ENCODE assay signal across 18 cellular contexts in genomic region chr1:223041481-223041880, GRCh38.
A peak's percentile ranks its signal among the peaks of the same experiment; 100 is the strongest.
DNase-seq lines count a peak whose midpoint lies in the region; ATAC-seq and TF ChIP-seq lines count a peak whose summit lies in the region.
"Had no signal": no experiment of that assay in that cellular context is flagged by ENCODE, and none has a peak within 500 bp of the region (broad histone marks: within the 10 kb centered on the region; RNA-seq: fewer than 3 reads in every experiment).

No MANE protein-coding gene starts in this region.

- peaks cover 15% of the 10 kb centered on the region; the same call in 1 of the 2 replicates for H3K27me3 Mint-ChIP-seq in WTC11 (ENCODE audit: low read depth)
- H3K27me3 Mint-ChIP-seq in stimulated activated naive B cell treated with anti-CD40 and anti-IgM and Interleukin-4, amounts not matched to agents 10 μg/mL and 1 μg/mL and 100 μg/mL, for 72 hours: peaks cover 10 to 22% of the 10 kb centered on the region in 2 donors

- H3K9me3 ChIP-seq in left ventricle myocardium inferior (replicated peaks): peaks cover 24% of the 10 kb centered on the region
- H3K9me3 ChIP-seq in thyroid gland: no peaks in the 10 kb centered on the region
- H3K9me3 ChIP-seq: adrenal gland had no signal

- no peaks in the 10 kb centered on the region for H3K36me3 ChIP-seq in left ventricle myocardium inferior
- H3K36me3 ChIP-seq in thyroid gland: no peaks in the 10 kb centered on the region
- H3K36me3 ChIP-seq: adrenal gland had no signal

- no peak for TF ChIP-seq CTCF in WTC11 (IDR thresholded peaks at IDR 0.05)
- no peak for TF ChIP-seq CTCF in left ventricle myocardium inferior (IDR thresholded peaks at IDR 0.05; ENCODE audit: borderline replicate concordance)
- TF ChIP-seq CTCF in thyroid gland (IDR thresholded peaks at IDR 0.05): peak in 1 of 6 experiments; percentile 6

- DNase-seq in Right ventricle myocardium inferior (ENCODE audit: missing footprints) (no peak), cardiac septum (ENCODE audit: low spot score) (no peak), WTC11 (ENCODE audit: low spot score) (no peak), left ventricle myocardium inferior (no peak), thyroid gland (peak; percentile 43 to 74), T-helper 2 cell (no peak)
- no peak for DNase-seq in stimulated activated naive B cell treated with anti-CD40 and anti-IgM and Interleukin-4, amounts not matched to agents 10 μg/mL and 1 μg/mL and 100 μg/mL, for 72 hours
- DNase-seq: activated CD8-positive, alpha-beta T cell treated with anti-CD3 and anti-CD28 coated beads for 36 hours; adrenal gland; cortex of kidney; naive B cell; NCI-H2107; NCI-H524; nucleus accumbens had no signal

- peaks cover 38% of the 10 kb centered on the region for H3K36me3 Mint-ChIP-seq in WTC11
- no peaks in the 10 kb centered on the region for H3K36me3 Mint-ChIP-seq in stimulated activated naive B cell treated with anti-CD40 and anti-IgM and Interleukin-4, amounts not matched to agents 10 μg/mL and 1 μg/mL and 100 μg/mL, for 72 hours

- TF ChIP-seq POLR2A in thyroid gland (IDR thresholded peaks at IDR 0.05): peak in 1 of 2 donors; percentile 39

- peaks cover 15% of the 10 kb centered on the region for H3K4me1 ChIP-seq in left ventricle myocardium inferior
- H3K4me1 ChIP-seq in thyroid gland: peaks cover 12 to 25% of the 10 kb centered on the region in 2 donors
- H3K4me1 ChIP-seq: A549, adrenal gland had no signal

- H3K27ac ChIP-seq in left ventricle myocardium inferior (replicated peaks) (peak overlapping the region; percentile 50), thyroid gland (peak overlapping the region; percentile 65 to 74 (median 73))
- H3K27ac ChIP-seq: A549, adrenal gland, RWPE1 had no signal

- H3K4me3 Mint-ChIP-seq in WTC11: no peak overlapping the region
- H3K4me3 Mint-ChIP-seq in stimulated activated naive B cell treated with anti-CD40 and anti-IgM and Interleukin-4, amounts not matched to agents 10 μg/mL and 1 μg/mL and 100 μg/mL, for 72 hours: no peak overlapping the region
- H3K4me3 Mint-ChIP-seq: activated CD8-positive, alpha-beta T cell treated with anti-CD3 and anti-CD28 coated beads for 36 hours had no signal

- H3K4me3 ChIP-seq in left ventricle myocardium inferior (no peak overlapping the region), thyroid gland (replicated peaks in 1 of 3) (no peak overlapping the region)
- H3K4me3 ChIP-seq: A549, adrenal gland had no signal

- POLR2A ChIA-PET in WTC11 (lab: Charles Lee): interaction anchor here (0.7 kb wide), 1 partner anchor 11 kb away, joined by 3 read pairs; no protein-coding TSS in a partner anchor

- peaks cover 22% of the 10 kb centered on the region for H3K9me3 Mint-ChIP-seq in WTC11
- peaks cover 6 to 8% of the 10 kb centered on the region in 2 donors for H3K9me3 Mint-ChIP-seq in stimulated activated naive B cell treated with anti-CD40 and anti-IgM and Interleukin-4, amounts not matched to agents 10 μg/mL and 1 μg/mL and 100 μg/mL, for 72 hours

- intact Hi-C loops in Right ventricle myocardium inferior (cut with DNase I) (no loop called here), cardiac septum (cut with DNase I) (no loop called here), left ventricle myocardium inferior (cut with micrococcal nuclease) (no loop called here), thyroid gland (cut with DNase I) (no loop called here)

- WGBS in thyroid gland, 2 donors: 32 to 35% methylated on average over 2 of the region's 2 CpGs

- H3K27me3 ChIP-seq in left ventricle myocardium inferior (ENCODE audit: low read depth): no peaks in the 10 kb centered on the region
- no peaks in the 10 kb centered on the region for H3K27me3 ChIP-seq in thyroid gland
- H3K27me3 ChIP-seq: adrenal gland had no signal

- ATAC-seq in Right ventricle myocardium inferior (peak; percentile 82), WTC11 (peak; percentile 13), GM19351 (IDR thresholded peaks at IDR 0.05; ENCODE audit: unreplicated experiment) (no peak)
- no peak for ATAC-seq in stimulated activated naive B cell treated with anti-CD40 and anti-IgM and Interleukin-4, amounts not matched to agents 10 μg/mL and 1 μg/mL and 100 μg/mL, for 72 hours (replicated peaks)
- ATAC-seq: A549; activated CD4-positive, CD25-positive, alpha-beta regulatory T cell treated with anti-CD3 and anti-CD28 coated beads, Interleukin-2, amount 50 U/mL, for 24 hours; activated CD8-positive, alpha-beta T cell treated with anti-CD3 and anti-CD28 coated beads for 36 hours had no signal

- H3K4me1 Mint-ChIP-seq in WTC11: peaks cover 35% of the 10 kb centered on the region
- no peaks in the 10 kb centered on the region for H3K4me1 Mint-ChIP-seq in stimulated activated naive B cell treated with anti-CD40 and anti-IgM and Interleukin-4, amounts not matched to agents 10 μg/mL and 1 μg/mL and 100 μg/mL, for 72 hours
- H3K4me1 Mint-ChIP-seq: naive B cell had no signal

- no peak overlapping the region for H3K27ac Mint-ChIP-seq in WTC11
- no peak overlapping the region for H3K27ac Mint-ChIP-seq in stimulated activated naive B cell treated with anti-CD40 and anti-IgM and Interleukin-4, amounts not matched to agents 10 μg/mL and 1 μg/mL and 100 μg/mL, for 72 hours
- H3K27ac Mint-ChIP-seq: activated CD8-positive, alpha-beta T cell treated with anti-CD3 and anti-CD28 coated beads for 36 hours had no signal

- CTCF ChIA-PET in WTC11 (lab: Charles Lee): interaction anchor here (1.0 to 1.2 kb wide), 2 partner anchors 11 to 92 kb away, joined by 3 to 4 read pairs; no protein-coding TSS in a partner anchor

TF ChIP-seq in WTC11, 78 proteins besides CTCF, POLR2A, EP300 and RAD21 (continues in another document):
- no peak for TF ChIP-seq FOXJ3 (CRISPR knock-in tag; IDR thresholded peaks at IDR 0.05; ENCODE audit: borderline replicate concordance)
- TF ChIP-seq ZBTB21 (CRISPR knock-in tag; IDR thresholded peaks at IDR 0.05; ENCODE audit: borderline replicate concordance): no peak
- no peak for TF ChIP-seq ZSCAN18 (CRISPR knock-in tag; IDR thresholded peaks at IDR 0.05)
- no peak for TF ChIP-seq OVOL2 (CRISPR knock-in tag; IDR thresholded peaks at IDR 0.05; ENCODE audit: borderline replicate concordance)
- no peak for TF ChIP-seq ZMAT4 (CRISPR knock-in tag; IDR thresholded peaks at IDR 0.05)
- TF ChIP-seq CREM (CRISPR knock-in tag; IDR thresholded peaks at IDR 0.05): no peak
- no peak for TF ChIP-seq ZNF416 (CRISPR knock-in tag; IDR thresholded peaks at IDR 0.05)
- no peak for TF ChIP-seq MAX (CRISPR knock-in tag; IDR thresholded peaks at IDR 0.05)
- TF ChIP-seq RORB (CRISPR knock-in tag; IDR thresholded peaks at IDR 0.05): no peak
- no peak for TF ChIP-seq NR1H2 (CRISPR knock-in tag; IDR thresholded peaks at IDR 0.05)
- TF ChIP-seq GABPB1 (CRISPR knock-in tag; IDR thresholded peaks at IDR 0.05): no peak
- TF ChIP-seq ETV6 (CRISPR knock-in tag; IDR thresholded peaks at IDR 0.05): no peak
- TF ChIP-seq ZNF232 (CRISPR knock-in tag; IDR thresholded peaks at IDR 0.05): no peak
- TF ChIP-seq E2F5 (CRISPR knock-in tag; IDR thresholded peaks at IDR 0.05): no peak
- no peak for TF ChIP-seq ZNF396 (CRISPR knock-in tag; IDR thresholded peaks at IDR 0.05; ENCODE audit: borderline replicate concordance)
- TF ChIP-seq NFATC4 (CRISPR knock-in tag; IDR thresholded peaks at IDR 0.05): no peak
- TF ChIP-seq ZNF281 (CRISPR knock-in tag; IDR thresholded peaks at IDR 0.05): no peak

Comparison
In these comparisons a context has a peak if more than half of its experiments do, and no peak if none do; other contexts are left out.
1. ATAC-seq: peak in Right ventricle myocardium inferior (single experiment) and WTC11 (single experiment); none in stimulated activated naive B cell treated with anti-CD40 and anti-IgM and Interleukin-4, amounts not matched to agents 10 μg/mL and 1 μg/mL and 100 μg/mL, for 72 hours (0 of 2) and GM19351 (single experiment).
2. DNase-seq: peak in thyroid gland (2 of 2); none in Right ventricle myocardium inferior (single experiment), cardiac septum (single experiment), WTC11 (single experiment), left ventricle myocardium inferior (single experiment), stimulated activated naive B cell treated with anti-CD40 and anti-IgM and Interleukin-4, amounts not matched to agents 10 μg/mL and 1 μg/mL and 100 μg/mL, for 72 hours (single experiment) and T-helper 2 cell (0 of 5).